10 cellular contexts compared by ENCODE assay signal in genomic region chr1:61452354-61452990, GRCh38.
DNase-seq lines count a peak whose midpoint lies in the region; ATAC-seq, FAIRE-seq and TF ChIP-seq lines count a peak whose summit lies in the region.
"Had no signal": no experiment of that assay in that cellular context is flagged by ENCODE, and none has a peak within 500 bp of the region (broad histone marks: within the 10 kb centered on the region; RNA-seq: fewer than 3 reads in every experiment).

No MANE protein-coding gene starts in this region.

- H3K9me3 ChIP-seq in gastrocnemius medialis, result no peaks in the 10 kb centered on the region
- H3K9me3 ChIP-seq: SJSA1 had no signal

- TF ChIP-seq POLR2A in H54 (IDR thresholded peaks at IDR 0.05; ENCODE audit: low read depth, low read length) (no peak), gastrocnemius medialis (IDR thresholded peaks at IDR 0.05) (no peak)

- H3K9me3 Mint-ChIP-seq in activated T-helper 17 cell treated with anti-CD3 and anti-CD28 coated beads, Interleukin-2, amount 50 U/mL, for 72 hours, result no peaks in the 10 kb centered on the region
- H3K9me3 Mint-ChIP-seq: neural crest cell had no signal

- H3K27me3 Mint-ChIP-seq in activated T-helper 17 cell treated with anti-CD3 and anti-CD28 coated beads, Interleukin-2, amount 50 U/mL, for 72 hours, result no peaks in the 10 kb centered on the region

- no peak for TF ChIP-seq CTCF in gastrocnemius medialis (IDR thresholded peaks at IDR 0.05 in 4 of 5, conservative IDR thresholded peaks at IDR 0.05 in 1 of 5)

- H3K36me3 ChIP-seq in gastrocnemius medialis, result peaks cover 0 to 6% of the 10 kb centered on the region in 2 donors
- H3K36me3 ChIP-seq: SJSA1 had no signal

- peaks cover 5% of the 10 kb centered on the region for H3K36me3 Mint-ChIP-seq in activated T-helper 17 cell treated with anti-CD3 and anti-CD28 coated beads, Interleukin-2, amount 50 U/mL, for 72 hours (ENCODE audit: low read depth)

- H3K27ac Mint-ChIP-seq in activated T-helper 17 cell treated with anti-CD3 and anti-CD28 coated beads, Interleukin-2, amount 50 U/mL, for 72 hours, result peak overlapping the region; percentile 20

- H3K4me1 ChIP-seq in gastrocnemius medialis, result peaks cover 66 to 67% of the 10 kb centered on the region in 2 donors
- H3K4me1 ChIP-seq: SJSA1 had no signal

- in situ Hi-C loops in gastrocnemius medialis (cut with MboI; ENCODE audit: low sequenced_read_pairs in 4 of 4), result loop anchor here (5.0 to 25.0 kb wide), 5 partner anchors 405 to 615 kb away; no protein-coding TSS in a partner anchor

- FAIRE-seq in H54 (lab: Jason Lieb, UNC), result peak; percentile 53

- peak; percentile 43 for ATAC-seq in activated T-helper 17 cell treated with anti-CD3 and anti-CD28 coated beads, Interleukin-2, amount 50 U/mL, for 72 hours (replicated peaks)
- ATAC-seq in gastrocnemius medialis (no peak), GM21367 (IDR thresholded peaks at IDR 0.05; ENCODE audit: unreplicated experiment) (no peak)

- peak overlapping the region; percentile 70 to 82 (median 73) for H3K27ac ChIP-seq in gastrocnemius medialis
- H3K27ac ChIP-seq: SJSA1 had no signal

- H3K27me3 ChIP-seq in gastrocnemius medialis, result no peaks in the 10 kb centered on the region
- H3K27me3 ChIP-seq: SJSA1 had no signal

- DNase-seq in H54 (ENCODE audit: insufficient read length, low spot score), result no peak
- peak; percentile 78 for DNase-seq in foreskin melanocyte
- no peak for DNase-seq in gastrocnemius medialis
- no peak for DNase-seq in activated naive CD4-positive, alpha-beta T cell treated with anti-CD3 and anti-CD28 coated beads, Interleukin-2, amount 50 U/mL, for 16 hours
- no peak for DNase-seq in HPDE6-E6E7 (ENCODE audit: extremely low spot score)
- no peak for DNase-seq in activated CD8-positive, alpha-beta memory T cell treated with anti-CD3 and anti-CD28 coated beads for 24 hours

- intact Hi-C loops in gastrocnemius medialis (cut with DNase I; ENCODE audit: low total_unique reads), result loop anchor here (2.0 to 5.0 kb wide), 4 partner anchors 114 to 600 kb away; no protein-coding TSS in a partner anchor

- H3K4me3 ChIP-seq in gastrocnemius medialis, result no peak overlapping the region
- H3K4me3 ChIP-seq: SJSA1 had no signal

- H3K4me1 Mint-ChIP-seq in activated T-helper 17 cell treated with anti-CD3 and anti-CD28 coated beads, Interleukin-2, amount 50 U/mL, for 72 hours, result peaks cover 9% of the 10 kb centered on the region

- peak overlapping the region; percentile 16 for H3K4me3 Mint-ChIP-seq in activated T-helper 17 cell treated with anti-CD3 and anti-CD28 coated beads, Interleukin-2, amount 50 U/mL, for 72 hours
